1 cellular context compared by ENCODE assay signal in the genomic region with DNA sequence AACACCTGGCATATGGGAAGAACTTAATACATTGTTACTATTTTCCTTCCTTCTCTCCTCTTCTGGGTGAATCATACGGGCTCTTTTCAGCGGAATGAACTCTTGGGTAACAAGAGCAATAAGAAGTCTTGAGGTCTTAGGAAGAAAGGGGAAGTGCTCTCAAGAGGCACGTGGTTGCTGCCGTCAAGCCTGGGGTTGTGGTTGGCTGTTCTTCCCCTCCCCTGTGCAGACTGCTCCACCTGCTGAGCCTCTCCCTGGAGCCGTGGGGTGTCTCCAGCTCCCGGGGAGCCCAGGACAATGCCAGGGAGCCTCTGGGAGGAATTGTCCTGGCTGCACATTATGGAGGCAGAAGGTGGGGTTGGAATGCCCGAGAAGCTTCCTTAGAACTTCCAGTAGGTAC.
TF ChIP-seq lines count a peak whose summit lies in the region.

No MANE protein-coding gene starts in this region.

TF ChIP-seq in K562, 482 proteins besides CTCF, POLR2A, EP300 and RAD21 (continued from another document and continues in another):
- TF ChIP-seq, protein P1, sequence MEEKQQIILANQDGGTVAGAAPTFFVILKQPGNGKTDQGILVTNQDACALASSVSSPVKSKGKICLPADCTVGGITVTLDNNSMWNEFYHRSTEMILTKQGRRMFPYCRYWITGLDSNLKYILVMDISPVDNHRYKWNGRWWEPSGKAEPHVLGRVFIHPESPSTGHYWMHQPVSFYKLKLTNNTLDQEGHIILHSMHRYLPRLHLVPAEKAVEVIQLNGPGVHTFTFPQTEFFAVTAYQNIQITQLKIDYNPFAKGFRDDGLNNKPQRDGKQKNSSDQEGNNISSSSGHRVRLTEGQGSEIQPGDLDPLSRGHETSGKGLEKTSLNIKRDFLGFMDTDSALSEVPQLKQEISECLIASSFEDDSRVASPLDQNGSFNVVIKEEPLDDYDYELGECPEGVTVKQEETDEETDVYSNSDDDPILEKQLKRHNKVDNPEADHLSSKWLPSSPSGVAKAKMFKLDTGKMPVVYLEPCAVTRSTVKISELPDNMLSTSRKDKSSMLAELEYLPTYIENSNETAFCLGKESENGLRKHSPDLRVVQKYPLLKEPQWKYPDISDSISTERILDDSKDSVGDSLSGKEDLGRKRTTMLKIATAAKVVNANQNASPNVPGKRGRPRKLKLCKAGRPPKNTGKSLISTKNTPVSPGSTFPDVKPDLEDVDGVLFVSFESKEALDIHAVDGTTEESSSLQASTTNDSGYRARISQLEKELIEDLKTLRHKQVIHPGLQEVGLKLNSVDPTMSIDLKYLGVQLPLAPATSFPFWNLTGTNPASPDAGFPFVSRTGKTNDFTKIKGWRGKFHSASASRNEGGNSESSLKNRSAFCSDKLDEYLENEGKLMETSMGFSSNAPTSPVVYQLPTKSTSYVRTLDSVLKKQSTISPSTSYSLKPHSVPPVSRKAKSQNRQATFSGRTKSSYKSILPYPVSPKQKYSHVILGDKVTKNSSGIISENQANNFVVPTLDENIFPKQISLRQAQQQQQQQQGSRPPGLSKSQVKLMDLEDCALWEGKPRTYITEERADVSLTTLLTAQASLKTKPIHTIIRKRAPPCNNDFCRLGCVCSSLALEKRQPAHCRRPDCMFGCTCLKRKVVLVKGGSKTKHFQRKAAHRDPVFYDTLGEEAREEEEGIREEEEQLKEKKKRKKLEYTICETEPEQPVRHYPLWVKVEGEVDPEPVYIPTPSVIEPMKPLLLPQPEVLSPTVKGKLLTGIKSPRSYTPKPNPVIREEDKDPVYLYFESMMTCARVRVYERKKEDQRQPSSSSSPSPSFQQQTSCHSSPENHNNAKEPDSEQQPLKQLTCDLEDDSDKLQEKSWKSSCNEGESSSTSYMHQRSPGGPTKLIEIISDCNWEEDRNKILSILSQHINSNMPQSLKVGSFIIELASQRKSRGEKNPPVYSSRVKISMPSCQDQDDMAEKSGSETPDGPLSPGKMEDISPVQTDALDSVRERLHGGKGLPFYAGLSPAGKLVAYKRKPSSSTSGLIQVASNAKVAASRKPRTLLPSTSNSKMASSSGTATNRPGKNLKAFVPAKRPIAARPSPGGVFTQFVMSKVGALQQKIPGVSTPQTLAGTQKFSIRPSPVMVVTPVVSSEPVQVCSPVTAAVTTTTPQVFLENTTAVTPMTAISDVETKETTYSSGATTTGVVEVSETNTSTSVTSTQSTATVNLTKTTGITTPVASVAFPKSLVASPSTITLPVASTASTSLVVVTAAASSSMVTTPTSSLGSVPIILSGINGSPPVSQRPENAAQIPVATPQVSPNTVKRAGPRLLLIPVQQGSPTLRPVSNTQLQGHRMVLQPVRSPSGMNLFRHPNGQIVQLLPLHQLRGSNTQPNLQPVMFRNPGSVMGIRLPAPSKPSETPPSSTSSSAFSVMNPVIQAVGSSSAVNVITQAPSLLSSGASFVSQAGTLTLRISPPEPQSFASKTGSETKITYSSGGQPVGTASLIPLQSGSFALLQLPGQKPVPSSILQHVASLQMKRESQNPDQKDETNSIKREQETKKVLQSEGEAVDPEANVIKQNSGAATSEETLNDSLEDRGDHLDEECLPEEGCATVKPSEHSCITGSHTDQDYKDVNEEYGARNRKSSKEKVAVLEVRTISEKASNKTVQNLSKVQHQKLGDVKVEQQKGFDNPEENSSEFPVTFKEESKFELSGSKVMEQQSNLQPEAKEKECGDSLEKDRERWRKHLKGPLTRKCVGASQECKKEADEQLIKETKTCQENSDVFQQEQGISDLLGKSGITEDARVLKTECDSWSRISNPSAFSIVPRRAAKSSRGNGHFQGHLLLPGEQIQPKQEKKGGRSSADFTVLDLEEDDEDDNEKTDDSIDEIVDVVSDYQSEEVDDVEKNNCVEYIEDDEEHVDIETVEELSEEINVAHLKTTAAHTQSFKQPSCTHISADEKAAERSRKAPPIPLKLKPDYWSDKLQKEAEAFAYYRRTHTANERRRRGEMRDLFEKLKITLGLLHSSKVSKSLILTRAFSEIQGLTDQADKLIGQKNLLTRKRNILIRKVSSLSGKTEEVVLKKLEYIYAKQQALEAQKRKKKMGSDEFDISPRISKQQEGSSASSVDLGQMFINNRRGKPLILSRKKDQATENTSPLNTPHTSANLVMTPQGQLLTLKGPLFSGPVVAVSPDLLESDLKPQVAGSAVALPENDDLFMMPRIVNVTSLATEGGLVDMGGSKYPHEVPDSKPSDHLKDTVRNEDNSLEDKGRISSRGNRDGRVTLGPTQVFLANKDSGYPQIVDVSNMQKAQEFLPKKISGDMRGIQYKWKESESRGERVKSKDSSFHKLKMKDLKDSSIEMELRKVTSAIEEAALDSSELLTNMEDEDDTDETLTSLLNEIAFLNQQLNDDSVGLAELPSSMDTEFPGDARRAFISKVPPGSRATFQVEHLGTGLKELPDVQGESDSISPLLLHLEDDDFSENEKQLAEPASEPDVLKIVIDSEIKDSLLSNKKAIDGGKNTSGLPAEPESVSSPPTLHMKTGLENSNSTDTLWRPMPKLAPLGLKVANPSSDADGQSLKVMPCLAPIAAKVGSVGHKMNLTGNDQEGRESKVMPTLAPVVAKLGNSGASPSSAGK (IDR thresholded peaks at IDR 0.05): peak; percentile 41
- peak; percentile 45; the same call in 1 of the 2 replicates for TF ChIP-seq RAD51 (IDR thresholded peaks at IDR 0.05; ENCODE audit: borderline replicate concordance, low read depth)
- peak; percentile 99 for TF ChIP-seq SPI1 (IDR thresholded peaks at IDR 0.05; ENCODE audit: borderline replicate concordance, low read depth, low read length)
- TF ChIP-seq ZNF311 (CRISPR knock-in tag; IDR thresholded peaks at IDR 0.05): no peak
- TF ChIP-seq ZKSCAN1 (IDR thresholded peaks at IDR 0.05; ENCODE audit: low read depth, low read length): no peak
- TF ChIP-seq ETS2 (tag; IDR thresholded peaks at IDR 0.05; ENCODE audit: borderline replicate concordance, poor library complexity, severe bottlenecking): no peak
- TF ChIP-seq JUNB (CRISPR knock-in tag; conservative IDR thresholded peaks at IDR 0.05): no peak
- no peak for TF ChIP-seq SMAD4 (CRISPR knock-in tag; conservative IDR thresholded peaks at IDR 0.05)
- no peak for TF ChIP-seq RBM25 (IDR thresholded peaks at IDR 0.05; ENCODE audit: low read depth, low read length, severe bottlenecking)
- TF ChIP-seq, protein P2, sequence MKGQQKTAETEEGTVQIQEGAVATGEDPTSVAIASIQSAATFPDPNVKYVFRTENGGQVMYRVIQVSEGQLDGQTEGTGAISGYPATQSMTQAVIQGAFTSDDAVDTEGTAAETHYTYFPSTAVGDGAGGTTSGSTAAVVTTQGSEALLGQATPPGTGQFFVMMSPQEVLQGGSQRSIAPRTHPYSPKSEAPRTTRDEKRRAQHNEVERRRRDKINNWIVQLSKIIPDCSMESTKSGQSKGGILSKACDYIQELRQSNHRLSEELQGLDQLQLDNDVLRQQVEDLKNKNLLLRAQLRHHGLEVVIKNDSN (CRISPR knock-in tag; IDR thresholded peaks at IDR 0.05): peak; percentile 79
- TF ChIP-seq, protein P3, sequence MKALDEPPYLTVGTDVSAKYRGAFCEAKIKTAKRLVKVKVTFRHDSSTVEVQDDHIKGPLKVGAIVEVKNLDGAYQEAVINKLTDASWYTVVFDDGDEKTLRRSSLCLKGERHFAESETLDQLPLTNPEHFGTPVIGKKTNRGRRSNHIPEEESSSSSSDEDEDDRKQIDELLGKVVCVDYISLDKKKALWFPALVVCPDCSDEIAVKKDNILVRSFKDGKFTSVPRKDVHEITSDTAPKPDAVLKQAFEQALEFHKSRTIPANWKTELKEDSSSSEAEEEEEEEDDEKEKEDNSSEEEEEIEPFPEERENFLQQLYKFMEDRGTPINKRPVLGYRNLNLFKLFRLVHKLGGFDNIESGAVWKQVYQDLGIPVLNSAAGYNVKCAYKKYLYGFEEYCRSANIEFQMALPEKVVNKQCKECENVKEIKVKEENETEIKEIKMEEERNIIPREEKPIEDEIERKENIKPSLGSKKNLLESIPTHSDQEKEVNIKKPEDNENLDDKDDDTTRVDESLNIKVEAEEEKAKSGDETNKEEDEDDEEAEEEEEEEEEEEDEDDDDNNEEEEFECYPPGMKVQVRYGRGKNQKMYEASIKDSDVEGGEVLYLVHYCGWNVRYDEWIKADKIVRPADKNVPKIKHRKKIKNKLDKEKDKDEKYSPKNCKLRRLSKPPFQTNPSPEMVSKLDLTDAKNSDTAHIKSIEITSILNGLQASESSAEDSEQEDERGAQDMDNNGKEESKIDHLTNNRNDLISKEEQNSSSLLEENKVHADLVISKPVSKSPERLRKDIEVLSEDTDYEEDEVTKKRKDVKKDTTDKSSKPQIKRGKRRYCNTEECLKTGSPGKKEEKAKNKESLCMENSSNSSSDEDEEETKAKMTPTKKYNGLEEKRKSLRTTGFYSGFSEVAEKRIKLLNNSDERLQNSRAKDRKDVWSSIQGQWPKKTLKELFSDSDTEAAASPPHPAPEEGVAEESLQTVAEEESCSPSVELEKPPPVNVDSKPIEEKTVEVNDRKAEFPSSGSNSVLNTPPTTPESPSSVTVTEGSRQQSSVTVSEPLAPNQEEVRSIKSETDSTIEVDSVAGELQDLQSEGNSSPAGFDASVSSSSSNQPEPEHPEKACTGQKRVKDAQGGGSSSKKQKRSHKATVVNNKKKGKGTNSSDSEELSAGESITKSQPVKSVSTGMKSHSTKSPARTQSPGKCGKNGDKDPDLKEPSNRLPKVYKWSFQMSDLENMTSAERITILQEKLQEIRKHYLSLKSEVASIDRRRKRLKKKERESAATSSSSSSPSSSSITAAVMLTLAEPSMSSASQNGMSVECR (CRISPR knock-in tag; IDR thresholded peaks at IDR 0.05): no peak
- TF ChIP-seq BHLHE40 (IDR thresholded peaks at IDR 0.05; ENCODE audit: low read length): peak; percentile 50
- TF ChIP-seq E2F3 (CRISPR knock-in tag; IDR thresholded peaks at IDR 0.05): no peak
- no peak for TF ChIP-seq FOXP1 (CRISPR knock-in tag; IDR thresholded peaks at IDR 0.05)
- TF ChIP-seq, protein P4, sequence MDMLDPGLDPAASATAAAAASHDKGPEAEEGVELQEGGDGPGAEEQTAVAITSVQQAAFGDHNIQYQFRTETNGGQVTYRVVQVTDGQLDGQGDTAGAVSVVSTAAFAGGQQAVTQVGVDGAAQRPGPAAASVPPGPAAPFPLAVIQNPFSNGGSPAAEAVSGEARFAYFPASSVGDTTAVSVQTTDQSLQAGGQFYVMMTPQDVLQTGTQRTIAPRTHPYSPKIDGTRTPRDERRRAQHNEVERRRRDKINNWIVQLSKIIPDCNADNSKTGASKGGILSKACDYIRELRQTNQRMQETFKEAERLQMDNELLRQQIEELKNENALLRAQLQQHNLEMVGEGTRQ (CRISPR knock-in tag; IDR thresholded peaks at IDR 0.05): peak; percentile 68
- 0 out of 2 replicates have a peak, but pooled peaks have one; percentile 15 for TF ChIP-seq ELF1 (tag; IDR thresholded peaks at IDR 0.05)
- TF ChIP-seq, protein P5, sequence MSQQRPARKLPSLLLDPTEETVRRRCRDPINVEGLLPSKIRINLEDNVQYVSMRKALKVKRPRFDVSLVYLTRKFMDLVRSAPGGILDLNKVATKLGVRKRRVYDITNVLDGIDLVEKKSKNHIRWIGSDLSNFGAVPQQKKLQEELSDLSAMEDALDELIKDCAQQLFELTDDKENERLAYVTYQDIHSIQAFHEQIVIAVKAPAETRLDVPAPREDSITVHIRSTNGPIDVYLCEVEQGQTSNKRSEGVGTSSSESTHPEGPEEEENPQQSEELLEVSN (IDR thresholded peaks at IDR 0.05; ENCODE audit: borderline replicate concordance in 1 of 2, extremely low read depth in 1 of 2, insufficient read depth in 1 of 2, insufficient read length in 1 of 2, low read depth in 1 of 2, low read length in 1 of 2, poor library complexity in 1 of 2, severe bottlenecking in 1 of 2): peak; percentile 33 to 39
- peak; percentile 93 for TF ChIP-seq L3MBTL2 (IDR thresholded peaks at IDR 0.05)
- no peak for TF ChIP-seq NR2C2 (CRISPR knock-in tag; IDR thresholded peaks at IDR 0.05)
- peak; percentile 33; the same call in 1 of the 2 replicates for TF ChIP-seq NR2C2 (tag; IDR thresholded peaks at IDR 0.05)
- TF ChIP-seq ETV1 (tag; conservative IDR thresholded peaks at IDR 0.05; ENCODE audit: low read depth): no peak
- TF ChIP-seq, protein P6, sequence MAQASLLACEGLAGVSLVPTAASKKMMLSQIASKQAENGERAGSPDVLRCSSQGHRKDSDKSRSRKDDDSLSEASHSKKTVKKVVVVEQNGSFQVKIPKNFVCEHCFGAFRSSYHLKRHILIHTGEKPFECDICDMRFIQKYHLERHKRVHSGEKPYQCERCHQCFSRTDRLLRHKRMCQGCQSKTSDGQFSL (CRISPR knock-in tag; IDR thresholded peaks at IDR 0.05): no peak
- TF ChIP-seq, protein P6 (tag; IDR thresholded peaks at IDR 0.05): no peak
- TF ChIP-seq FOSL1 (tag; conservative IDR thresholded peaks at IDR 0.05): no peak
- no peak for TF ChIP-seq CEBPG (CRISPR knock-in tag; IDR thresholded peaks at IDR 0.05)
- TF ChIP-seq CEBPG (tag; conservative IDR thresholded peaks at IDR 0.05 in 1 of 2, IDR thresholded peaks at IDR 0.05 in 1 of 2): peak in 1 of 2 experiments; percentile 25; a peak in 1 of 4 replicates
- TF ChIP-seq, protein P7, sequence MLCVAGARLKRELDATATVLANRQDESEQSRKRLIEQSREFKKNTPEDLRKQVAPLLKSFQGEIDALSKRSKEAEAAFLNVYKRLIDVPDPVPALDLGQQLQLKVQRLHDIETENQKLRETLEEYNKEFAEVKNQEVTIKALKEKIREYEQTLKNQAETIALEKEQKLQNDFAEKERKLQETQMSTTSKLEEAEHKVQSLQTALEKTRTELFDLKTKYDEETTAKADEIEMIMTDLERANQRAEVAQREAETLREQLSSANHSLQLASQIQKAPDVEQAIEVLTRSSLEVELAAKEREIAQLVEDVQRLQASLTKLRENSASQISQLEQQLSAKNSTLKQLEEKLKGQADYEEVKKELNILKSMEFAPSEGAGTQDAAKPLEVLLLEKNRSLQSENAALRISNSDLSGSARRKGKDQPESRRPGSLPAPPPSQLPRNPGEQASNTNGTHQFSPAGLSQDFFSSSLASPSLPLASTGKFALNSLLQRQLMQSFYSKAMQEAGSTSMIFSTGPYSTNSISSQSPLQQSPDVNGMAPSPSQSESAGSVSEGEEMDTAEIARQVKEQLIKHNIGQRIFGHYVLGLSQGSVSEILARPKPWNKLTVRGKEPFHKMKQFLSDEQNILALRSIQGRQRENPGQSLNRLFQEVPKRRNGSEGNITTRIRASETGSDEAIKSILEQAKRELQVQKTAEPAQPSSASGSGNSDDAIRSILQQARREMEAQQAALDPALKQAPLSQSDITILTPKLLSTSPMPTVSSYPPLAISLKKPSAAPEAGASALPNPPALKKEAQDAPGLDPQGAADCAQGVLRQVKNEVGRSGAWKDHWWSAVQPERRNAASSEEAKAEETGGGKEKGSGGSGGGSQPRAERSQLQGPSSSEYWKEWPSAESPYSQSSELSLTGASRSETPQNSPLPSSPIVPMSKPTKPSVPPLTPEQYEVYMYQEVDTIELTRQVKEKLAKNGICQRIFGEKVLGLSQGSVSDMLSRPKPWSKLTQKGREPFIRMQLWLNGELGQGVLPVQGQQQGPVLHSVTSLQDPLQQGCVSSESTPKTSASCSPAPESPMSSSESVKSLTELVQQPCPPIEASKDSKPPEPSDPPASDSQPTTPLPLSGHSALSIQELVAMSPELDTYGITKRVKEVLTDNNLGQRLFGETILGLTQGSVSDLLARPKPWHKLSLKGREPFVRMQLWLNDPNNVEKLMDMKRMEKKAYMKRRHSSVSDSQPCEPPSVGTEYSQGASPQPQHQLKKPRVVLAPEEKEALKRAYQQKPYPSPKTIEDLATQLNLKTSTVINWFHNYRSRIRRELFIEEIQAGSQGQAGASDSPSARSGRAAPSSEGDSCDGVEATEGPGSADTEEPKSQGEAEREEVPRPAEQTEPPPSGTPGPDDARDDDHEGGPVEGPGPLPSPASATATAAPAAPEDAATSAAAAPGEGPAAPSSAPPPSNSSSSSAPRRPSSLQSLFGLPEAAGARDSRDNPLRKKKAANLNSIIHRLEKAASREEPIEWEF (CRISPR knock-in tag; IDR thresholded peaks at IDR 0.05): no peak
- TF ChIP-seq CEBPB (tag; IDR thresholded peaks at IDR 0.05): peak; percentile 30; the same call in 1 of the 2 replicates
